In the genomic region with DNA sequence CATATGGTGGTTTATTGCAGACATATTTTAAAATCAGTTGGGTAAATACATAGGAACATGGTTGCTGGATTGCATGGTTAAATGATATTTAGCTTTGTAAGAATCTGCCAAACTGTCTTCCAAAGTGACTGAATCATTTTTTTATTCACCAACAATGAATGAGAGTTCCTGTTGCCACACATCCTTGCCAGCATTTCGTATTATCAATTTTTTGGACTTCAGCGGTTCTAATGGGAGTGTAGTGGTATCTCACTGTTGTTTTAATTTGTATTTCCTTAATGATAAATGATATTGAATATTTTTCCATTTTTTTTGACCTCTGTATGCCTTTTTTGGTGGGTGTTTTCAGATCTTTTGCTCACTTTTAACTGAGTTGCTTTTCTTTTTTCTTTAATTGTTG, we compare ENCODE assay signal across 1 cellular context.
TF ChIP-seq lines count a peak whose summit lies in the region.

No MANE protein-coding gene starts in this region.

TF ChIP-seq in GM23338, 12 proteins besides CTCF, POLR2A, EP300 and RAD21:
- TF ChIP-seq, protein P1, sequence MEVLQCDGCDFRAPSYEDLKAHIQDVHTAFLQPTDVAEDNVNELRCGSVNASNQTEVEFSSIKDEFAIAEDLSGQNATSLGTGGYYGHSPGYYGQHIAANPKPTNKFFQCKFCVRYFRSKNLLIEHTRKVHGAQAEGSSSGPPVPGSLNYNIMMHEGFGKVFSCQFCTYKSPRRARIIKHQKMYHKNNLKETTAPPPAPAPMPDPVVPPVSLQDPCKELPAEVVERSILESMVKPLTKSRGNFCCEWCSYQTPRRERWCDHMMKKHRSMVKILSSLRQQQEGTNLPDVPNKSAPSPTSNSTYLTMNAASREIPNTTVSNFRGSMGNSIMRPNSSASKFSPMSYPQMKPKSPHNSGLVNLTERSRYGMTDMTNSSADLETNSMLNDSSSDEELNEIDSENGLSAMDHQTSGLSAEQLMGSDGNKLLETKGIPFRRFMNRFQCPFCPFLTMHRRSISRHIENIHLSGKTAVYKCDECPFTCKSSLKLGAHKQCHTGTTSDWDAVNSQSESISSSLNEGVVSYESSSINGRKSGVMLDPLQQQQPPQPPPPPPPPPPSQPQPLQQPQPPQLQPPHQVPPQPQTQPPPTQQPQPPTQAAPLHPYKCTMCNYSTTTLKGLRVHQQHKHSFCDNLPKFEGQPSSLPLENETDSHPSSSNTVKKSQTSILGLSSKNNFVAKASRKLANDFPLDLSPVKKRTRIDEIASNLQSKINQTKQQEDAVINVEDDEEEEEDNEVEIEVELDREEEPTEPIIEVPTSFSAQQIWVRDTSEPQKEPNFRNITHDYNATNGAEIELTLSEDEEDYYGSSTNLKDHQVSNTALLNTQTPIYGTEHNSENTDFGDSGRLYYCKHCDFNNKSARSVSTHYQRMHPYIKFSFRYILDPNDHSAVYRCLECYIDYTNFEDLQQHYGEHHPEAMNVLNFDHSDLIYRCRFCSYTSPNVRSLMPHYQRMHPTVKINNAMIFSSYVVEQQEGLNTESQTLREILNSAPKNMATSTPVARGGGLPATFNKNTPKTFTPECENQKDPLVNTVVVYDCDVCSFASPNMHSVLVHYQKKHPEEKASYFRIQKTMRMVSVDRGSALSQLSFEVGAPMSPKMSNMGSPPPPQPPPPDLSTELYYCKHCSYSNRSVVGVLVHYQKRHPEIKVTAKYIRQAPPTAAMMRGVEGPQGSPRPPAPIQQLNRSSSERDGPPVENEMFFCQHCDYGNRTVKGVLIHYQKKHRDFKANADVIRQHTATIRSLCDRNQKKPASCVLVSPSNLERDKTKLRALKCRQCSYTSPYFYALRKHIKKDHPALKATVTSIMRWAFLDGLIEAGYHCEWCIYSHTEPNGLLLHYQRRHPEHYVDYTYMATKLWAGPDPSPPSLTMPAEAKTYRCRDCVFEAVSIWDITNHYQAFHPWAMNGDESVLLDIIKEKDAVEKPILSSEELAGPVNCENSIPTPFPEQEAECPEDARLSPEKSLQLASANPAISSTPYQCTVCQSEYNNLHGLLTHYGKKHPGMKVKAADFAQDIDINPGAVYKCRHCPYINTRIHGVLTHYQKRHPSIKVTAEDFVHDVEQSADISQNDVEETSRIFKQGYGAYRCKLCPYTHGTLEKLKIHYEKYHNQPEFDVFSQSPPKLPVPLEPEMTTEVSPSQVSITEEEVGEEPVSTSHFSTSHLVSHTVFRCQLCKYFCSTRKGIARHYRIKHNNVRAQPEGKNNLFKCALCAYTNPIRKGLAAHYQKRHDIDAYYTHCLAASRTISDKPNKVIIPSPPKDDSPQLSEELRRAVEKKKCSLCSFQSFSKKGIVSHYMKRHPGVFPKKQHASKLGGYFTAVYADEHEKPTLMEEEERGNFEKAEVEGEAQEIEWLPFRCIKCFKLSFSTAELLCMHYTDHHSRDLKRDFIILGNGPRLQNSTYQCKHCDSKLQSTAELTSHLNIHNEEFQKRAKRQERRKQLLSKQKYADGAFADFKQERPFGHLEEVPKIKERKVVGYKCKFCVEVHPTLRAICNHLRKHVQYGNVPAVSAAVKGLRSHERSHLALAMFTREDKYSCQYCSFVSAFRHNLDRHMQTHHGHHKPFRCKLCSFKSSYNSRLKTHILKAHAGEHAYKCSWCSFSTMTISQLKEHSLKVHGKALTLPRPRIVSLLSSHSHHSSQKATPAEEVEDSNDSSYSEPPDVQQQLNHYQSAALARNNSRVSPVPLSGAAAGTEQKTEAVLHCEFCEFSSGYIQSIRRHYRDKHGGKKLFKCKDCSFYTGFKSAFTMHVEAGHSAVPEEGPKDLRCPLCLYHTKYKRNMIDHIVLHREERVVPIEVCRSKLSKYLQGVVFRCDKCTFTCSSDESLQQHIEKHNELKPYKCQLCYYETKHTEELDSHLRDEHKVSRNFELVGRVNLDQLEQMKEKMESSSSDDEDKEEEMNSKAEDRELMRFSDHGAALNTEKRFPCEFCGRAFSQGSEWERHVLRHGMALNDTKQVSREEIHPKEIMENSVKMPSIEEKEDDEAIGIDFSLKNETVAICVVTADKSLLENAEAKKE (CRISPR knock-in tag; IDR thresholded peaks at IDR 0.05), result no peak
- TF ChIP-seq, protein P2, sequence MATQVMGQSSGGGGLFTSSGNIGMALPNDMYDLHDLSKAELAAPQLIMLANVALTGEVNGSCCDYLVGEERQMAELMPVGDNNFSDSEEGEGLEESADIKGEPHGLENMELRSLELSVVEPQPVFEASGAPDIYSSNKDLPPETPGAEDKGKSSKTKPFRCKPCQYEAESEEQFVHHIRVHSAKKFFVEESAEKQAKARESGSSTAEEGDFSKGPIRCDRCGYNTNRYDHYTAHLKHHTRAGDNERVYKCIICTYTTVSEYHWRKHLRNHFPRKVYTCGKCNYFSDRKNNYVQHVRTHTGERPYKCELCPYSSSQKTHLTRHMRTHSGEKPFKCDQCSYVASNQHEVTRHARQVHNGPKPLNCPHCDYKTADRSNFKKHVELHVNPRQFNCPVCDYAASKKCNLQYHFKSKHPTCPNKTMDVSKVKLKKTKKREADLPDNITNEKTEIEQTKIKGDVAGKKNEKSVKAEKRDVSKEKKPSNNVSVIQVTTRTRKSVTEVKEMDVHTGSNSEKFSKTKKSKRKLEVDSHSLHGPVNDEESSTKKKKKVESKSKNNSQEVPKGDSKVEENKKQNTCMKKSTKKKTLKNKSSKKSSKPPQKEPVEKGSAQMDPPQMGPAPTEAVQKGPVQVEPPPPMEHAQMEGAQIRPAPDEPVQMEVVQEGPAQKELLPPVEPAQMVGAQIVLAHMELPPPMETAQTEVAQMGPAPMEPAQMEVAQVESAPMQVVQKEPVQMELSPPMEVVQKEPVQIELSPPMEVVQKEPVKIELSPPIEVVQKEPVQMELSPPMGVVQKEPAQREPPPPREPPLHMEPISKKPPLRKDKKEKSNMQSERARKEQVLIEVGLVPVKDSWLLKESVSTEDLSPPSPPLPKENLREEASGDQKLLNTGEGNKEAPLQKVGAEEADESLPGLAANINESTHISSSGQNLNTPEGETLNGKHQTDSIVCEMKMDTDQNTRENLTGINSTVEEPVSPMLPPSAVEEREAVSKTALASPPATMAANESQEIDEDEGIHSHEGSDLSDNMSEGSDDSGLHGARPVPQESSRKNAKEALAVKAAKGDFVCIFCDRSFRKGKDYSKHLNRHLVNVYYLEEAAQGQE (IDR thresholded peaks at IDR 0.05; ENCODE audit: unreplicated experiment), result no peak
- TF ChIP-seq, protein P3, sequence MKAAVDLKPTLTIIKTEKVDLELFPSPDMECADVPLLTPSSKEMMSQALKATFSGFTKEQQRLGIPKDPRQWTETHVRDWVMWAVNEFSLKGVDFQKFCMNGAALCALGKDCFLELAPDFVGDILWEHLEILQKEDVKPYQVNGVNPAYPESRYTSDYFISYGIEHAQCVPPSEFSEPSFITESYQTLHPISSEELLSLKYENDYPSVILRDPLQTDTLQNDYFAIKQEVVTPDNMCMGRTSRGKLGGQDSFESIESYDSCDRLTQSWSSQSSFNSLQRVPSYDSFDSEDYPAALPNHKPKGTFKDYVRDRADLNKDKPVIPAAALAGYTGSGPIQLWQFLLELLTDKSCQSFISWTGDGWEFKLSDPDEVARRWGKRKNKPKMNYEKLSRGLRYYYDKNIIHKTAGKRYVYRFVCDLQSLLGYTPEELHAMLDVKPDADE (IDR thresholded peaks at IDR 0.05), result no peak
- TF ChIP-seq NANOG (IDR thresholded peaks at IDR 0.05; ENCODE audit: borderline replicate concordance), result no peak
- no peak for TF ChIP-seq ZNF114 (CRISPR knock-in tag; IDR thresholded peaks at IDR 0.05)
- no peak for TF ChIP-seq JUNB (IDR thresholded peaks at IDR 0.05; ENCODE audit: unreplicated experiment)
- no peak for TF ChIP-seq EZH2phosphoT487 (IDR thresholded peaks at IDR 0.05; ENCODE audit: unreplicated experiment)
- no peak for TF ChIP-seq EZH2 (IDR thresholded peaks at IDR 0.05; ENCODE audit: low read depth, unreplicated experiment)
- TF ChIP-seq CREB1 (CRISPR knock-in tag; IDR thresholded peaks at IDR 0.05; ENCODE audit: low read depth), result no peak
- TF ChIP-seq POLR2AphosphoS5 (IDR thresholded peaks at IDR 0.05; ENCODE audit: low read depth), result no peak
- TF ChIP-seq STAT1 (IDR thresholded peaks at IDR 0.05; ENCODE audit: unreplicated experiment), result no peak
- TF ChIP-seq ZNF331 (CRISPR knock-in tag; IDR thresholded peaks at IDR 0.05; ENCODE audit: low read depth), result no peak
